17 cellular contexts compared by ENCODE assay signal in the genomic region with DNA sequence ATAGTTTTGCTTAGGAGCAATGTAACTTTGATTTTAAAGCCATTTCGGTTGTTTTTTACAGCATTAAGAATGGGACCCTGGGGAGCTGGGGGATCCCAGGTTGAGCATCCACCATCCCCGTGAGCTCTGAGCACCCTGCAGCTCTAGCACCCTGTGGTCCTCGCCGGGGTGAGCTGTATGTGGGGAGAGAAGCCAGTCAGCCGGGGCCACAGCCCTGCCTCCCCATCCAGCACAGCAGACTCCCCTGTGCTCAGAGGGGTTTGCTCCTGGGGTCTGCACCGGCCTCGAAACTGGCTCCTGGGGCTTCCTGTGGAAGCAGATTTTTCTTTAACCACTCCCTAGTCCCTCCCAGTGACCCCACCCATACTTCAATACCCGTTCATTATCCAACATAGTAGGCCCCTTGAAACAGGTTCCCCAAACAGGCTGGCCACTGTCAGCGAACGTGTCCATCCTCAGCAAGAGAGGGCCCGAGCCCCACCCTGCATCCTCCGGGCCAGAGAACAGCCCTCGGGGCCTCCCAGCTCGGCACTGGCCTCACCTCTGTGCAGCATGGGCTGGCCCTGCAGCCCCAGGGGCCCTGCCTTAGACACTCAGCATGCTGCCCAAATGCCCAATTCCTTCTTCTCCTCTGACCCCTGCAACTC. TPM values are rescaled to one million over a fixed set of nuclear protein-coding genes. Genes with fewer than 3 reads are reported as not detected.
A peak's percentile ranks its signal among the peaks of the same experiment; 100 is the strongest.
DNase-seq lines count a peak whose midpoint lies in the region; TF ChIP-seq lines count a peak whose summit lies in the region.
"Had no signal": no experiment of that assay in that cellular context is flagged by ENCODE, and none has a peak within 500 bp of the region (broad histone marks: within the 10 kb centered on the region; RNA-seq: fewer than 3 reads in every experiment).

No MANE protein-coding gene starts in this region.

- H3K27ac Mint-ChIP-seq in activated naive CD8-positive, alpha-beta T cell treated with anti-CD3 and anti-CD28 coated beads for 36 hours = no peak overlapping the region
- H3K27ac Mint-ChIP-seq: activated CD8-positive, alpha-beta memory T cell treated with anti-CD3 and anti-CD28 coated beads, Interleukin-2, amount 10 ng/mL, durations not matched to agents 7 days and 5 days; immature natural killer cell had no signal

- peaks cover 10 to 65% (median 56%) of the 10 kb centered on the region in 4 donors for H3K4me1 ChIP-seq in esophagus muscularis mucosa
- peaks cover 29% of the 10 kb centered on the region for H3K4me1 ChIP-seq in mesodermal cell (ENCODE audit: control insufficient read depth, insufficient read depth, low read length, poor library complexity, severe bottlenecking)
- peaks cover 30% of the 10 kb centered on the region for H3K4me1 ChIP-seq in stomach smooth muscle (ENCODE audit: control insufficient read depth, insufficient read depth, low read length)
- H3K4me1 ChIP-seq: parathyroid adenoma had no signal

- TF ChIP-seq CTCF in esophagus muscularis mucosa (IDR thresholded peaks at IDR 0.05) = no peak

- no peaks in the 10 kb centered on the region for H3K36me3 ChIP-seq in esophagus muscularis mucosa
- H3K36me3 ChIP-seq in mesodermal cell (ENCODE audit: control insufficient read depth, insufficient read depth, low read length) = no peaks in the 10 kb centered on the region
- no peaks in the 10 kb centered on the region for H3K36me3 ChIP-seq in stomach smooth muscle (ENCODE audit: control insufficient read depth in 2 of 2, insufficient read depth in 2 of 2, low read length in 2 of 2)

- H3K4me3 ChIP-seq in esophagus muscularis mucosa = peak overlapping the region; percentile 53 to 61 (median 58)
- peak overlapping the region; percentile 35 for H3K4me3 ChIP-seq in mesodermal cell (ENCODE audit: extremely low read depth, insufficient read depth, low read length, poor library complexity, severe bottlenecking)
- peak overlapping the region; percentile 90 to 94 for H3K4me3 ChIP-seq in stomach smooth muscle (ENCODE audit: low read length in 2 of 2)
- H3K4me3 ChIP-seq: PC-9 had no signal

- H3K27ac ChIP-seq in esophagus muscularis mucosa (replicated peaks in 1 of 4) (peak overlapping the region; percentile 90 to 95 (median 92)), mesodermal cell (ENCODE audit: low read depth, low read length, severe bottlenecking) (no peak overlapping the region), stomach smooth muscle (ENCODE audit: low read length) (peak overlapping the region; percentile 97)
- H3K27ac ChIP-seq: parathyroid adenoma, PC-9 had no signal

- intact Hi-C loops in esophagus muscularis mucosa (cut with DNase I) = loop anchor here (5.0 to 10.0 kb wide), 2 partner anchors 162 to 320 kb away; no protein-coding TSS in a partner anchor

- peak overlapping the region; percentile 91 to 96 for H3K9ac ChIP-seq in stomach smooth muscle (ENCODE audit: low read length in 2 of 2)
- H3K9ac ChIP-seq: parathyroid adenoma had no signal

- H3K9me3 ChIP-seq in esophagus muscularis mucosa = no peaks in the 10 kb centered on the region
- no peaks in the 10 kb centered on the region for H3K9me3 ChIP-seq in mesodermal cell (ENCODE audit: control insufficient read depth, low read length)
- no peaks in the 10 kb centered on the region for H3K9me3 ChIP-seq in stomach smooth muscle (ENCODE audit: control insufficient read depth in 2 of 2, low read length in 2 of 2)

- H3K4me1 Mint-ChIP-seq in activated naive CD8-positive, alpha-beta T cell treated with anti-CD3 and anti-CD28 coated beads for 36 hours = peaks cover 2% of the 10 kb centered on the region
- H3K4me1 Mint-ChIP-seq: activated CD8-positive, alpha-beta memory T cell treated with anti-CD3 and anti-CD28 coated beads, Interleukin-2, amount 10 ng/mL, durations not matched to agents 7 days and 5 days; immature natural killer cell had no signal

- DNase-seq in HCEC 1CT (peak; percentile 15), esophagus muscularis mucosa (ENCODE audit: extremely low spot score) (peak; percentile 92), KG1 (lab: John Stamatoyannopoulos, UW) (no peak), OCI-M1 (lab: John Stamatoyannopoulos, UW) (no peak), NCI-H2196 treated with DMSO at 0.1 percent for 48 hours (lab: John Stamatoyannopoulos, UW; ENCODE audit: unreplicated experiment) (no peak)
- no peak for DNase-seq in activated naive CD8-positive, alpha-beta T cell treated with anti-CD3 and anti-CD28 coated beads for 36 hours
- DNase-seq: activated CD8-positive, alpha-beta memory T cell treated with anti-CD3 and anti-CD28 coated beads, Interleukin-2, amount 10 ng/mL, durations not matched to agents 7 days and 5 days; amniotic stem cell; immature natural killer cell; Karpas-422; NCI-H2171 treated with DMSO at 0.1 percent for 48 hours; PC-9; T1000 had no signal

- no peaks in the 10 kb centered on the region for H3K36me3 Mint-ChIP-seq in activated naive CD8-positive, alpha-beta T cell treated with anti-CD3 and anti-CD28 coated beads for 36 hours
- H3K36me3 Mint-ChIP-seq: activated CD8-positive, alpha-beta memory T cell treated with anti-CD3 and anti-CD28 coated beads, Interleukin-2, amount 10 ng/mL, durations not matched to agents 7 days and 5 days; immature natural killer cell had no signal

- no peaks in the 10 kb centered on the region for H3K27me3 Mint-ChIP-seq in activated naive CD8-positive, alpha-beta T cell treated with anti-CD3 and anti-CD28 coated beads for 36 hours
- H3K27me3 Mint-ChIP-seq: activated CD8-positive, alpha-beta memory T cell treated with anti-CD3 and anti-CD28 coated beads, Interleukin-2, amount 10 ng/mL, durations not matched to agents 7 days and 5 days had no signal

- no peak overlapping the region for H3K4me3 Mint-ChIP-seq in activated naive CD8-positive, alpha-beta T cell treated with anti-CD3 and anti-CD28 coated beads for 36 hours
- H3K4me3 Mint-ChIP-seq: activated CD8-positive, alpha-beta memory T cell treated with anti-CD3 and anti-CD28 coated beads, Interleukin-2, amount 10 ng/mL, durations not matched to agents 7 days and 5 days; immature natural killer cell had no signal

- H3K27me3 ChIP-seq in esophagus muscularis mucosa (no peaks in the 10 kb centered on the region), stomach smooth muscle (ENCODE audit: control insufficient read depth in 1 of 2, insufficient read depth in 2 of 2, low read length in 2 of 2) (no peaks in the 10 kb centered on the region)

- no peak for TF ChIP-seq POLR2A in esophagus muscularis mucosa (IDR thresholded peaks at IDR 0.05; ENCODE audit: low read depth)

- TF ChIP-seq EP300 in esophagus muscularis mucosa (IDR thresholded peaks at IDR 0.05) = no peak

- 47% methylated on average over 6 of the region's 14 CpGs for WGBS in esophagus muscularis mucosa
- 95 to 96% methylated on average over 11 to 14 of the region's 14 CpGs for WGBS in mesodermal cell (ENCODE audit: insufficient coverage in 2 of 2), 2 experiments

- no peaks in the 10 kb centered on the region for H3K9me3 Mint-ChIP-seq in activated naive CD8-positive, alpha-beta T cell treated with anti-CD3 and anti-CD28 coated beads for 36 hours
- H3K9me3 Mint-ChIP-seq: immature natural killer cell had no signal

RNA-seq across cellular contexts. Expression of a gene that starts 1.2 kb away (rescaled TPM):
- total RNA-seq in esophagus muscularis mucosa = 100 to 1,000 TPM in 3 of 4 donors, 10 to 100 TPM in 1; 96.2 to 350 (median 192) TPM
- 221 TPM for polyA plus RNA-seq in mesodermal cell (2013, experiment 1 of 2)
- polyA plus RNA-seq in mesodermal cell (2013, experiment 2 of 2) = 227 TPM
- total RNA-seq in activated naive CD8-positive, alpha-beta T cell treated with anti-CD3 and anti-CD28 coated beads for 36 hours = 1 to 10 TPM in 1 of 2 experiments, under 1 TPM in 1; 0.76 to 1.3 TPM
- total RNA-seq: endothelial cell of umbilical vein had no signal

Comparison
In these comparisons a context has a peak if more than half of its experiments do, and no peak if none do; other contexts are left out.
1. DNase-seq: peak in HCEC 1CT (single experiment) and esophagus muscularis mucosa (single experiment); none in KG1 (single experiment), OCI-M1 (single experiment), NCI-H2196 treated with DMSO at 0.1 percent for 48 hours (single experiment) and activated naive CD8-positive, alpha-beta T cell treated with anti-CD3 and anti-CD28 coated beads for 36 hours (single experiment).
2. H3K4me3 ChIP-seq: peak in every context shown above with its lines; median percentile 92 in stomach smooth muscle; 58 in esophagus muscularis mucosa; 35 in mesodermal cell.
3. RNA of a gene that starts 1.2 kb away (total RNA-seq): 96.2 to 350 TPM in esophagus muscularis mucosa; 0.76 to 1.3 TPM in activated naive CD8-positive, alpha-beta T cell treated with anti-CD3 and anti-CD28 coated beads for 36 hours; every median in the first group is over 10 times any median in the second.